In genomic region chr2:65574911-65575444, GRCh38 we compare ENCODE assay signal across 18 cellular contexts.
DNase-seq lines count a peak whose midpoint lies in the region; ATAC-seq and TF ChIP-seq lines count a peak whose summit lies in the region.
"Had no signal": no experiment of that assay in that cellular context is flagged by ENCODE, and none has a peak within 500 bp of the region (broad histone marks: within the 10 kb centered on the region; RNA-seq: fewer than 3 reads in every experiment).

No MANE protein-coding gene starts in this region.

- H4K20me1 ChIP-seq in BLaER1 (no peaks in the 10 kb centered on the region), GM23248 (ENCODE audit: insufficient read depth) (no peaks in the 10 kb centered on the region)

- no peak overlapping the region for H3K4me3 Mint-ChIP-seq in WTC11
- H3K4me3 Mint-ChIP-seq: activated naive CD4-positive, alpha-beta T cell treated with anti-CD3 and anti-CD28 coated beads for 36 hours; memory B cell had no signal

- H3K27me3 Mint-ChIP-seq in WTC11 (ENCODE audit: low read depth) = no peaks in the 10 kb centered on the region; the same call in 1 of the 2 replicates

- H3K4me2 ChIP-seq in BLaER1 = peak overlapping the region; percentile 42; the same call in 1 of the 2 replicates
- no peak overlapping the region for H3K4me2 ChIP-seq in GM23248 (ENCODE audit: unreplicated experiment)

- H3K36me3 ChIP-seq in BLaER1 (no peaks in the 10 kb centered on the region), GM23248 (ENCODE audit: low read depth) (no peaks in the 10 kb centered on the region)
- H3K36me3 ChIP-seq: heart left ventricle had no signal

- H3K9me2 ChIP-seq in GM23248 (ENCODE audit: insufficient read depth) = no peaks in the 10 kb centered on the region

- ATAC-seq in HG02588 (IDR thresholded peaks at IDR 0.05; ENCODE audit: unreplicated experiment) = no peak
- ATAC-seq in WTC11 = no peak

- no peaks in the 10 kb centered on the region for H3K9me3 Mint-ChIP-seq in WTC11
- H3K9me3 Mint-ChIP-seq: activated naive CD4-positive, alpha-beta T cell treated with anti-CD3 and anti-CD28 coated beads for 36 hours; memory B cell had no signal

- H3K27ac ChIP-seq in BLaER1 = no peak overlapping the region
- no peak overlapping the region for H3K27ac ChIP-seq in GM23248

- H3K4me1 Mint-ChIP-seq in WTC11 = peaks cover 22% of the 10 kb centered on the region

- no peaks in the 10 kb centered on the region for H3K79me2 ChIP-seq in GM23248 (ENCODE audit: insufficient read depth)

- H3K4me3 ChIP-seq in BLaER1 (no peak overlapping the region), fibroblast of mammary gland (ENCODE audit: control insufficient read depth, low read depth, low read length) (no peak overlapping the region), GM23248 (no peak overlapping the region)
- H3K4me3 ChIP-seq: heart left ventricle had no signal

- no peak overlapping the region for H2AFZ ChIP-seq in GM23248

- H3K27me3 ChIP-seq in BLaER1 (no peaks in the 10 kb centered on the region), GM23248 (replicated peaks; ENCODE audit: insufficient read depth) (no peaks in the 10 kb centered on the region)
- H3K27me3 ChIP-seq: heart left ventricle had no signal

- peaks cover 11% of the 10 kb centered on the region for H3K4me1 ChIP-seq in BLaER1
- peaks cover 18% of the 10 kb centered on the region for H3K4me1 ChIP-seq in GM23248 (ENCODE audit: insufficient read depth)

- 80 to 86% methylated on average over 5 of the region's 5 CpGs for WGBS in GM23248 (ENCODE audit: low coverage in 1 of 2, low lambda C conversion rate in 2 of 2, missing lambda C conversion rate in 2 of 2), 2 experiments

- peak; percentile 33 to 41 for DNase-seq in Kasumi-1 (lab: John Stamatoyannopoulos, UW)
- DNase-seq in fibroblast of mammary gland (ENCODE audit: low read depth) = peak; percentile 58
- peak; percentile 21 for DNase-seq in pons (ENCODE audit: low spot score)
- no peak for DNase-seq in activated CD8-positive, alpha-beta memory T cell treated with anti-CD3 and anti-CD28 coated beads, Interleukin-2, amount 50 U/mL, for 4 hours
- DNase-seq in WTC11 (ENCODE audit: low spot score) = no peak
- DNase-seq in GM23248 = no peak
- DNase-seq: activated CD4-positive, alpha-beta T cell treated with anti-CD3 and anti-CD28 coated beads, Interleukin-2, amount 50 U/mL, for 1 hour; activated naive CD4-positive, alpha-beta T cell treated with anti-CD3 and anti-CD28 coated beads for 36 hours; activated T-cell treated with anti-CD3 and anti-CD28 coated beads for 4 hours; Caco-2; cortex of kidney; NCI-H2081; NCI-H524 treated with DMSO at 0.1 percent for 48 hours; stimulated activated CD4-positive, alpha-beta T cell treated with anti-CD3 and anti-CD28 coated beads, Interleukin-2, amount 100 ng/mL, for 24 hours had no signal

- POLR2A ChIA-PET in WTC11 (lab: Charles Lee) = no interaction called here

- H3K9ac ChIP-seq in BLaER1 (0 out of 2 replicates have a peak overlapping the region, but pooled peaks have one; percentile 38), GM23248 (no peak overlapping the region)

- no peaks in the 10 kb centered on the region for H3F3A ChIP-seq in GM23248 (ENCODE audit: insufficient read depth)

- H3K27ac Mint-ChIP-seq in WTC11 = no peak overlapping the region
- H3K27ac Mint-ChIP-seq: activated naive CD4-positive, alpha-beta T cell treated with anti-CD3 and anti-CD28 coated beads for 36 hours; memory B cell had no signal

- in situ Hi-C loops in GM23248 (cut with MboI) = loop anchor here (25.0 kb wide), 2 partner anchors 513 to 663 kb away; partner anchors contain the start of gene CEP68

- H3K9me3 ChIP-seq in BLaER1 (no peaks in the 10 kb centered on the region), GM23248 (ENCODE audit: low read depth) (no peaks in the 10 kb centered on the region)
- H3K9me3 ChIP-seq: heart left ventricle had no signal

- CTCF ChIA-PET in WTC11 (lab: Charles Lee) = no interaction called here

- no peaks in the 10 kb centered on the region for H3K36me3 Mint-ChIP-seq in WTC11
- H3K36me3 Mint-ChIP-seq: memory B cell had no signal

- no peak for TF ChIP-seq CTCF in fibroblast of mammary gland (conservative IDR thresholded peaks at IDR 0.05; ENCODE audit: control insufficient read depth, insufficient read depth, low read depth, low read length)
- no peak for TF ChIP-seq CTCF in WTC11 (IDR thresholded peaks at IDR 0.05)

TF ChIP-seq in WTC11, 78 proteins besides CTCF, POLR2A, EP300 and RAD21:
- TF ChIP-seq GABPB1 (CRISPR knock-in tag; IDR thresholded peaks at IDR 0.05) (no peak), PRRX2 (CRISPR knock-in tag; IDR thresholded peaks at IDR 0.05) (no peak), ZNF512 (CRISPR knock-in tag; IDR thresholded peaks at IDR 0.05; ENCODE audit: borderline replicate concordance) (no peak)

Comparison
In these comparisons a context has a peak if more than half of its experiments do, and no peak if none do; other contexts are left out.
1. DNase-seq: peak in Kasumi-1 (2 of 2), fibroblast of mammary gland (single experiment) and pons (single experiment); none in activated CD8-positive, alpha-beta memory T cell treated with anti-CD3 and anti-CD28 coated beads, Interleukin-2, amount 50 U/mL, for 4 hours (single experiment), WTC11 (single experiment) and GM23248 (single experiment).